Comparison of ENCODE assay signal across 11 cellular contexts in genomic region chr19:51595190-51595589, GRCh38. TPM values are rescaled to one million over a fixed set of nuclear protein-coding genes. Genes with fewer than 3 reads are reported as not detected.
DNase-seq lines count a peak whose midpoint lies in the region; ATAC-seq and TF ChIP-seq lines count a peak whose summit lies in the region.
"Had no signal": no experiment of that assay in that cellular context is flagged by ENCODE, and none has a peak within 500 bp of the region (broad histone marks: within the 10 kb centered on the region; RNA-seq: fewer than 3 reads in every experiment).

No MANE protein-coding gene starts in this region.

- intact Hi-C loops in activated CD4-positive, alpha-beta T cell treated with anti-CD3 and anti-CD28 coated beads, Interleukin-2, amount 10 ng/mL, durations not matched to agents 24 days and 14 days (cut with micrococcal nuclease) = no loop called here

- no peak for TF ChIP-seq POLR2A in gastroesophageal sphincter (IDR thresholded peaks at IDR 0.05)

- DNase-seq in activated CD4-positive, alpha-beta T cell treated with anti-CD3 and anti-CD28 coated beads, Interleukin-2, amount 10 ng/mL, durations not matched to agents 24 days and 14 days = no peak
- no peak for DNase-seq in activated CD4-positive, alpha-beta T cell treated with anti-CD3 and anti-CD28 coated beads, Interleukin-2, amount 50 U/mL, for 4 hours
- no peak for DNase-seq in fibroblast of pulmonary artery (ENCODE audit: low read depth)
- DNase-seq in retinal pigment epithelial cell (ENCODE audit: low read depth) = no peak
- no peak for DNase-seq in putamen (ENCODE audit: low spot score)
- no peak for DNase-seq in stimulated activated CD4-positive, alpha-beta T cell treated with anti-CD3 and anti-CD28 coated beads, Interleukin-2, amount 100 ng/mL, for 48 hours
- DNase-seq: H7, NCI-H510A treated with DMSO at 0.1 percent for 48 hours, upper lobe of left lung had no signal

- ATAC-seq in gastroesophageal sphincter = no peak

- H3K4me1 ChIP-seq in gastroesophageal sphincter = peaks cover 0 to 22% (median 7%) of the 10 kb centered on the region in 3 donors

- peak overlapping the region; percentile 91 for H3K4me3 Mint-ChIP-seq in activated CD4-positive, alpha-beta T cell treated with anti-CD3 and anti-CD28 coated beads, Interleukin-2, amount 10 ng/mL, durations not matched to agents 24 days and 14 days

- no peaks in the 10 kb centered on the region for H3K36me3 ChIP-seq in gastroesophageal sphincter
- H3K36me3 ChIP-seq: upper lobe of left lung had no signal

- H3K27me3 ChIP-seq in gastroesophageal sphincter = peaks cover 35% of the 10 kb centered on the region
- H3K27me3 ChIP-seq: upper lobe of left lung had no signal

- peaks cover 22% of the 10 kb centered on the region for H3K4me1 Mint-ChIP-seq in activated CD4-positive, alpha-beta T cell treated with anti-CD3 and anti-CD28 coated beads, Interleukin-2, amount 10 ng/mL, durations not matched to agents 24 days and 14 days

- H3K4me3 ChIP-seq in fibroblast of pulmonary artery (replicated peaks; ENCODE audit: low read depth, low read length) (peak overlapping the region; percentile 75), retinal pigment epithelial cell (ENCODE audit: low read length) (peak overlapping the region; percentile 58), gastroesophageal sphincter (no peak overlapping the region)

- no peaks in the 10 kb centered on the region for H3K9me3 ChIP-seq in gastroesophageal sphincter
- H3K9me3 ChIP-seq: upper lobe of left lung had no signal

- H3K9me3 Mint-ChIP-seq in activated CD4-positive, alpha-beta T cell treated with anti-CD3 and anti-CD28 coated beads, Interleukin-2, amount 10 ng/mL, durations not matched to agents 24 days and 14 days = peaks cover 6% of the 10 kb centered on the region

- no peak for TF ChIP-seq EP300 in gastroesophageal sphincter (IDR thresholded peaks at IDR 0.05)

- peaks cover 10% of the 10 kb centered on the region for H3K36me3 Mint-ChIP-seq in activated CD4-positive, alpha-beta T cell treated with anti-CD3 and anti-CD28 coated beads, Interleukin-2, amount 10 ng/mL, durations not matched to agents 24 days and 14 days (ENCODE audit: low read depth)

- WGBS in gastroesophageal sphincter (ENCODE audit: low coverage in 1 of 2), 2 donors = 82 to 94% methylated on average over 4 to 5 of the region's 5 CpGs

- H3K27ac Mint-ChIP-seq in activated CD4-positive, alpha-beta T cell treated with anti-CD3 and anti-CD28 coated beads, Interleukin-2, amount 10 ng/mL, durations not matched to agents 24 days and 14 days = peak overlapping the region; percentile 39

- H3K27ac ChIP-seq in VCaP (peak overlapping the region; percentile 86), gastroesophageal sphincter (no peak overlapping the region)

- TF ChIP-seq CTCF in VCaP (conservative IDR thresholded peaks at IDR 0.05) (no peak), fibroblast of pulmonary artery (IDR thresholded peaks at IDR 0.05; ENCODE audit: low read length, missing control alignments) (no peak), retinal pigment epithelial cell (conservative IDR thresholded peaks at IDR 0.05; ENCODE audit: low read depth, low read length) (no peak), gastroesophageal sphincter (IDR thresholded peaks at IDR 0.05) (no peak)

- H3K27me3 Mint-ChIP-seq in activated CD4-positive, alpha-beta T cell treated with anti-CD3 and anti-CD28 coated beads, Interleukin-2, amount 10 ng/mL, durations not matched to agents 24 days and 14 days = peaks cover 4% of the 10 kb centered on the region

RNA-seq across cellular contexts. Expression of gene ZNF175, which starts 24.1 kb away (rescaled TPM):
- 8.5 and 10.2 TPM in 2 replicates for total RNA-seq in activated CD4-positive, alpha-beta T cell treated with anti-CD3 and anti-CD28 coated beads, Interleukin-2, amount 10 ng/mL, durations not matched to agents 24 days and 14 days
- total RNA-seq in gastroesophageal sphincter = 10 to 100 TPM in 1 of 4 donors, 1 to 10 TPM in 3; 6.5 to 12.8 (median 7.3) TPM

RNA-seq across cellular contexts. Expression of gene SIGLEC5, which starts 35.0 kb away (rescaled TPM):
- not detected in 2 replicates for total RNA-seq in activated CD4-positive, alpha-beta T cell treated with anti-CD3 and anti-CD28 coated beads, Interleukin-2, amount 10 ng/mL, durations not matched to agents 24 days and 14 days
- total RNA-seq in gastroesophageal sphincter = under 1 TPM in 2 of 4 donors, not detected in 2; 0.67 to 0.94 TPM
- total RNA-seq: H7 had no signal

RNA-seq across cellular contexts. Expression of gene SIGLEC14, which starts 51.4 kb away (rescaled TPM):
- not detected in 2 replicates for total RNA-seq in activated CD4-positive, alpha-beta T cell treated with anti-CD3 and anti-CD28 coated beads, Interleukin-2, amount 10 ng/mL, durations not matched to agents 24 days and 14 days
- 1 to 10 TPM in 2 of 4 donors, under 1 TPM in 1, not detected in 1; 0.73 to 8.6 (median 1.4) TPM for total RNA-seq in gastroesophageal sphincter
- total RNA-seq: H7 had no signal

Comparison
In these comparisons a context has a peak if more than half of its experiments do, and no peak if none do; other contexts are left out.
1. H3K4me3 ChIP-seq: peak in fibroblast of pulmonary artery (single experiment) and retinal pigment epithelial cell (single experiment); none in gastroesophageal sphincter (0 of 2).